ENCODE assay signal across 31 cellular contexts in genomic region chr9:137105814-137106661, GRCh38. TPM values are rescaled to one million over a fixed set of nuclear protein-coding genes. Genes with fewer than 3 reads are reported as not detected.
"Had no signal": no experiment of that assay in that cellular context is flagged by ENCODE, and none has a peak within 500 bp of the region (broad histone marks: within the 10 kb centered on the region; RNA-seq: fewer than 3 reads in every experiment).

No MANE protein-coding gene starts in this region.

- H3K27me3 ChIP-seq: adrenal gland, body of pancreas, esophagus muscularis mucosa, foreskin keratinocyte, gastroesophageal sphincter had no signal

- H3K4me3 ChIP-seq: adrenal gland, body of pancreas, esophagus muscularis mucosa, gastroesophageal sphincter had no signal

- H3K27ac ChIP-seq: adrenal gland, body of pancreas, esophagus muscularis mucosa, foreskin keratinocyte, gastroesophageal sphincter had no signal

- H3K4me1 ChIP-seq: adrenal gland, body of pancreas, esophagus muscularis mucosa, foreskin keratinocyte, gastroesophageal sphincter had no signal

- ATAC-seq: activated CD4-positive, alpha-beta T cell treated with anti-CD3 and anti-CD28 coated beads for 36 hours; activated CD8-positive, alpha-beta memory T cell treated with anti-CD3 and anti-CD28 coated beads, Interleukin-2, amount 10 ng/mL, durations not matched to agents 7 days and 5 days; activated CD8-positive, alpha-beta T cell treated with anti-CD3 and anti-CD28 coated beads, Interleukin-2, amount 10 ng/mL, durations not matched to agents 7 days and 5 days; activated naive CD8-positive, alpha-beta T cell treated with anti-CD3 and anti-CD28 coated beads, Interleukin-2, amount 50 U/mL, for 24 hours; body of pancreas; effector memory CD8-positive, alpha-beta T cell; foreskin keratinocyte; gastroesophageal sphincter; T-helper 17 cell had no signal

- H3K9me3 ChIP-seq: adrenal gland, body of pancreas, esophagus muscularis mucosa, gastroesophageal sphincter had no signal

- DNase-seq: activated CD4-positive, alpha-beta memory T cell treated with anti-CD3 and anti-CD28 coated beads for 36 hours; activated CD4-positive, alpha-beta T cell treated with anti-CD3 and anti-CD28 coated beads for 36 hours; activated CD4-positive, alpha-beta T cell treated with anti-CD3 and anti-CD28 coated beads, Interleukin-2, amount 10 ng/mL, durations not matched to agents 24 days and 14 days; activated CD4-positive, CD25-positive, alpha-beta regulatory T cell; activated CD4-positive, CD25-positive, alpha-beta regulatory T cell treated with anti-CD3 and anti-CD28 coated beads, Interleukin-2, amount 50 U/mL, for 72 hours; activated CD8-positive, alpha-beta memory T cell treated with anti-CD3 and anti-CD28 coated beads, Interleukin-2, amount 10 ng/mL, durations not matched to agents 7 days and 5 days; activated CD8-positive, alpha-beta memory T cell treated with anti-CD3 and anti-CD28 coated beads, Interleukin-2, amount 50 U/mL, for 4 hours; activated CD8-positive, alpha-beta T cell treated with anti-CD3 and anti-CD28 coated beads, Interleukin-2, amount 10 ng/mL, durations not matched to agents 7 days and 5 days; activated effector memory CD4-positive, alpha-beta T cell treated with anti-CD3 and anti-CD28 coated beads, Interleukin-2, amount 50 U/mL, for 16 hours; activated naive CD4-positive, alpha-beta T cell treated with anti-CD3 and anti-CD28 coated beads for 36 hours; activated naive CD8-positive, alpha-beta T cell treated with anti-CD3 and anti-CD28 coated beads for 36 hours; activated naive CD8-positive, alpha-beta T cell treated with anti-CD3 and anti-CD28 coated beads, Interleukin-2, amount 50 U/mL, for 24 hours; activated T-cell treated with anti-CD3 and anti-CD28 coated beads, Interleukin-2, amount 50 U/mL, for 1 hour; activated T-cell treated with anti-CD3 and anti-CD28 coated beads, Interleukin-2, amount 50 U/mL, for 48 hours; adrenal gland; amygdala; body of pancreas; caudate nucleus; cortex of kidney; dermis blood vessel endothelial cell; effector CD4-positive, alpha-beta T cell; effector memory CD8-positive, alpha-beta T cell; erythroblast; foreskin keratinocyte; T-helper 1 cell; T-helper 17 cell; T1000 had no signal

RNA-seq across cellular contexts. Expression of gene GRIN1, which starts 32.9 kb away (rescaled TPM):
- total RNA-seq: activated CD4-positive, alpha-beta memory T cell treated with anti-CD3 and anti-CD28 coated beads for 36 hours; activated CD4-positive, alpha-beta T cell treated with anti-CD3 and anti-CD28 coated beads, Interleukin-2, amount 10 ng/mL, durations not matched to agents 24 days and 14 days; activated CD8-positive, alpha-beta memory T cell treated with anti-CD3 and anti-CD28 coated beads, Interleukin-2, amount 10 ng/mL, durations not matched to agents 7 days and 5 days; activated CD8-positive, alpha-beta T cell treated with anti-CD3 and anti-CD28 coated beads, Interleukin-2, amount 10 ng/mL, durations not matched to agents 7 days and 5 days; activated naive CD8-positive, alpha-beta T cell treated with anti-CD3 and anti-CD28 coated beads for 36 hours; aorta; body of pancreas; glomerular endothelial cell; T-helper 17 cell had no signal
